Comparison of ENCODE assay signal across 1 cellular context in genomic region chr12:96000858-96001257, GRCh38.
TF ChIP-seq lines count a peak whose summit lies in the region.

No MANE protein-coding gene starts in this region.

TF ChIP-seq in WTC11, 78 proteins besides CTCF, POLR2A, EP300 and RAD21 (continued from another document):
- TF ChIP-seq, protein P1, sequence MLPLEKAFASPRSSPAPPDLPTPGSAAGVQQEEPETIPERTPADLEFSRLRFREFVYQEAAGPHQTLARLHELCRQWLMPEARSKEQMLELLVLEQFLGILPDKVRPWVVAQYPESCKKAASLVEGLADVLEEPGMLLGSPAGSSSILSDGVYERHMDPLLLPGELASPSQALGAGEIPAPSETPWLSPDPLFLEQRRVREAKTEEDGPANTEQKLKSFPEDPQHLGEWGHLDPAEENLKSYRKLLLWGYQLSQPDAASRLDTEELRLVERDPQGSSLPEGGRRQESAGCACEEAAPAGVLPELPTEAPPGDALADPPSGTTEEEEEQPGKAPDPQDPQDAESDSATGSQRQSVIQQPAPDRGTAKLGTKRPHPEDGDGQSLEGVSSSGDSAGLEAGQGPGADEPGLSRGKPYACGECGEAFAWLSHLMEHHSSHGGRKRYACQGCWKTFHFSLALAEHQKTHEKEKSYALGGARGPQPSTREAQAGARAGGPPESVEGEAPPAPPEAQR (CRISPR knock-in tag; IDR thresholded peaks at IDR 0.05) = no peak
- no peak for TF ChIP-seq SMAD3 (CRISPR knock-in tag; IDR thresholded peaks at IDR 0.05; ENCODE audit: borderline replicate concordance)
- TF ChIP-seq CREM (CRISPR knock-in tag; IDR thresholded peaks at IDR 0.05) = no peak
- TF ChIP-seq E2F1 (CRISPR knock-in tag; IDR thresholded peaks at IDR 0.05) = no peak
- no peak for TF ChIP-seq ATF1 (CRISPR knock-in tag; IDR thresholded peaks at IDR 0.05)
- TF ChIP-seq SP1 (CRISPR knock-in tag; conservative IDR thresholded peaks at IDR 0.05) = no peak
- no peak for TF ChIP-seq TEAD4 (CRISPR knock-in tag; IDR thresholded peaks at IDR 0.05)
- no peak for TF ChIP-seq TCF7 (CRISPR knock-in tag; IDR thresholded peaks at IDR 0.05; ENCODE audit: low read depth)
